16 cellular contexts compared by ENCODE assay signal in genomic region chr6:12594541-12594893, GRCh38.
A peak's percentile ranks its signal among the peaks of the same experiment; 100 is the strongest.
DNase-seq lines count a peak whose midpoint lies in the region; ATAC-seq and TF ChIP-seq lines count a peak whose summit lies in the region.
"Had no signal": no experiment of that assay in that cellular context is flagged by ENCODE, and none has a peak within 500 bp of the region (broad histone marks: within the 10 kb centered on the region; RNA-seq: fewer than 3 reads in every experiment).

No MANE protein-coding gene starts in this region.

- H3K4me3 ChIP-seq in GM12865 (ENCODE audit: low read depth, low read length) (no peak overlapping the region), PC-9 (no peak overlapping the region), neuronal stem cell (ENCODE audit: low read length in 2 of 2) (no peak overlapping the region)
- H3K4me3 ChIP-seq: left lung, Peyer's patch, psoas muscle had no signal

- intact Hi-C loops in PC-9 (cut with micrococcal nuclease; ENCODE audit: unreplicated experiment): loop anchor here (5.0 kb wide), 1 partner anchor 47 kb away; no protein-coding TSS in a partner anchor

- H3K9me3 ChIP-seq in H9 (ENCODE audit: control insufficient read depth, low read depth, low read length) (no peaks in the 10 kb centered on the region), PC-9 (ENCODE audit: insufficient read depth, low read depth) (no peaks in the 10 kb centered on the region), neuronal stem cell (replicated peaks in 1 of 2; ENCODE audit: control insufficient read depth in 2 of 2, insufficient read depth in 1 of 2, low read depth in 1 of 2, low read length in 2 of 2) (no peaks in the 10 kb centered on the region)
- H3K9me3 ChIP-seq: left lung, Peyer's patch, psoas muscle had no signal

- POLR2A ChIA-PET in PC-9 (lab: Charles Lee; ENCODE audit: unreplicated experiment): interaction anchor here (0.7 kb wide), 1 partner anchor 304 kb away, joined by 9 read pairs; the partner anchor contains the start of gene EDN1

- H3K36me3 Mint-ChIP-seq in H9 (ENCODE audit: insufficient read depth in 1 of 3, low read depth in 3 of 3) (no peaks in the 10 kb centered on the region), nephron (ENCODE audit: low read depth) (no peaks in the 10 kb centered on the region), osteocyte (ENCODE audit: unreplicated experiment) (peaks cover 1% of the 10 kb centered on the region)
- H3K36me3 Mint-ChIP-seq: activated CD4-positive, alpha-beta memory T cell treated with anti-CD3 and anti-CD28 coated beads for 36 hours had no signal

- H3K4me2 ChIP-seq in H9 (ENCODE audit: insufficient read depth, insufficient read length, low read length) (no peak overlapping the region), PC-9 (peak overlapping the region; percentile 6), neuronal stem cell (ENCODE audit: insufficient read depth, low read length, poor library complexity, severe bottlenecking) (no peak overlapping the region)

- H3K18ac ChIP-seq in H9 (ENCODE audit: insufficient read length, low read depth, low read length) (no peak overlapping the region), neuronal stem cell (ENCODE audit: low read length) (no peak overlapping the region)

- H4K91ac ChIP-seq in H9 (ENCODE audit: insufficient read length, low read depth, low read length) (no peak overlapping the region), neuronal stem cell (ENCODE audit: low read depth, low read length, poor library complexity) (no peak overlapping the region)

- H3K4ac ChIP-seq in H9 (ENCODE audit: low read depth, low read length) (no peak overlapping the region), neuronal stem cell (ENCODE audit: low read length) (no peak overlapping the region)

- no peak overlapping the region for H3K56ac ChIP-seq in H9 (ENCODE audit: insufficient read length, low read depth, low read length)

- H2BK5ac ChIP-seq in H9 (ENCODE audit: insufficient read length, low read length) (no peak overlapping the region), neuronal stem cell (ENCODE audit: low read length) (no peak overlapping the region)

- H3K27me3 ChIP-seq in H9 (ENCODE audit: insufficient read depth, low read length) (no peaks in the 10 kb centered on the region), PC-9 (ENCODE audit: insufficient read depth, low read depth) (no peaks in the 10 kb centered on the region), neuronal stem cell (ENCODE audit: control insufficient read depth in 3 of 3, insufficient read depth in 3 of 3, low read depth in 1 of 3, low read length in 3 of 3) (no peaks in the 10 kb centered on the region)
- H3K27me3 ChIP-seq: left lung, Peyer's patch had no signal

- H3K79me1 ChIP-seq in H9 (ENCODE audit: insufficient read depth, low read depth, low read length, poor library complexity, severe bottlenecking) (no peaks in the 10 kb centered on the region), neuronal stem cell (ENCODE audit: low read depth, low read length) (no peaks in the 10 kb centered on the region)

- no peak overlapping the region for H4K5ac ChIP-seq in H9 (ENCODE audit: insufficient read length, low read depth, low read length)

- CTCF ChIA-PET in PC-9 (lab: Charles Lee): no interaction called here

- no peaks in the 10 kb centered on the region for H4K20me1 ChIP-seq in H9 (ENCODE audit: control insufficient read depth, insufficient read depth, insufficient read length)
- H4K20me1 ChIP-seq in PC-9 (ENCODE audit: insufficient read depth): no peaks in the 10 kb centered on the region

- H3K23ac ChIP-seq in H9 (ENCODE audit: insufficient read length, low read depth, low read length) (no peak overlapping the region), neuronal stem cell (ENCODE audit: low read depth, low read length, poor library complexity) (no peak overlapping the region)

- H3K14ac ChIP-seq in H9 (ENCODE audit: insufficient read depth, low read length): no peak overlapping the region
- no peak overlapping the region for H3K14ac ChIP-seq in neuronal stem cell (ENCODE audit: low read length)

- TF ChIP-seq CTCF in GM12865 (IDR thresholded peaks at IDR 0.05; ENCODE audit: insufficient read depth, low read depth, low read length, missing control alignments) (no peak), H9 (conservative IDR thresholded peaks at IDR 0.05) (no peak), PC-9 (conservative IDR thresholded peaks at IDR 0.05) (no peak), nephron (IDR thresholded peaks at IDR 0.05; ENCODE audit: unreplicated experiment in 3 of 3) (no peak), osteocyte (IDR thresholded peaks at IDR 0.05) (no peak)

- H3K4me3 Mint-ChIP-seq in H9 (no peak overlapping the region), nephron (no peak overlapping the region), osteocyte (ENCODE audit: unreplicated experiment) (no peak overlapping the region)
- H3K4me3 Mint-ChIP-seq: activated CD4-positive, alpha-beta memory T cell treated with anti-CD3 and anti-CD28 coated beads for 36 hours; activated T-helper 1 cell treated with anti-CD3 and anti-CD28 coated beads, Interleukin-12 subunit alpha, Interleukin-12 subunit beta, Interleukin-2, Interleukin-4 antibody, amounts not matched to agents 30 ng/mL and 10 ng/mL and 1 ng/mL, durations not matched to agents 14 hours and 24 hours and 36 hours had no signal

- H4K8ac ChIP-seq in H9 (replicated peaks; ENCODE audit: insufficient read length, low read depth, low read length) (no peak overlapping the region), neuronal stem cell (ENCODE audit: low read depth, low read length) (no peak overlapping the region)

- no peak overlapping the region for H3K27ac ChIP-seq in H9 (ENCODE audit: insufficient read length, low read depth, low read length)
- H3K27ac ChIP-seq in PC-9: no peak overlapping the region; the same call in 1 of the 2 replicates
- no peak overlapping the region for H3K27ac ChIP-seq in neuronal stem cell (replicated peaks; ENCODE audit: low read length)
- H3K27ac ChIP-seq: psoas muscle had no signal

- no peaks in the 10 kb centered on the region for H3K36me3 ChIP-seq in PC-9 (ENCODE audit: low read depth)
- no peaks in the 10 kb centered on the region for H3K36me3 ChIP-seq in neuronal stem cell (replicated peaks in 1 of 2; ENCODE audit: control insufficient read depth in 2 of 2, insufficient read depth in 2 of 2, low read length in 2 of 2)
- H3K36me3 ChIP-seq: left lung, Peyer's patch had no signal

- H3K27ac Mint-ChIP-seq in H9: no peak overlapping the region
- peak overlapping the region; percentile 2 to 93 (median 83) for H3K27ac Mint-ChIP-seq in nephron
- no peak overlapping the region for H3K27ac Mint-ChIP-seq in osteocyte (ENCODE audit: unreplicated experiment)
- H3K27ac Mint-ChIP-seq: activated CD4-positive, alpha-beta memory T cell treated with anti-CD3 and anti-CD28 coated beads for 36 hours; activated T-helper 1 cell treated with anti-CD3 and anti-CD28 coated beads, Interleukin-12 subunit alpha, Interleukin-12 subunit beta, Interleukin-2, Interleukin-4 antibody, amounts not matched to agents 30 ng/mL and 10 ng/mL and 1 ng/mL, durations not matched to agents 14 hours and 24 hours and 36 hours had no signal

- no TSS peak for BruUV-seq in PC-9 (replicated peaks; lab: Mats Ljungman, UMichigan)

- no peaks in the 10 kb centered on the region for H3K9me2 ChIP-seq in PC-9 (ENCODE audit: insufficient read depth)

- H3K9me3 Mint-ChIP-seq in H9 (peaks cover 0 to 1% of the 10 kb centered on the region in 2 experiments; a peak in 1 of 5 replicates), nephron (no peaks in the 10 kb centered on the region), osteocyte (ENCODE audit: unreplicated experiment) (no peaks in the 10 kb centered on the region)
- H3K9me3 Mint-ChIP-seq: activated CD4-positive, alpha-beta memory T cell treated with anti-CD3 and anti-CD28 coated beads for 36 hours; activated T-helper 1 cell treated with anti-CD3 and anti-CD28 coated beads, Interleukin-12 subunit alpha, Interleukin-12 subunit beta, Interleukin-2, Interleukin-4 antibody, amounts not matched to agents 30 ng/mL and 10 ng/mL and 1 ng/mL, durations not matched to agents 14 hours and 24 hours and 36 hours had no signal

- H2BK15ac ChIP-seq in H9 (ENCODE audit: low read depth, low read length): no peak overlapping the region
- H2BK15ac ChIP-seq in neuronal stem cell (ENCODE audit: low read length): no peak overlapping the region

- H3K9ac ChIP-seq in H9 (ENCODE audit: extremely low read depth, insufficient read length, low read length) (no peak overlapping the region), neuronal stem cell (ENCODE audit: low read depth, low read length, poor library complexity) (no peak overlapping the region)

- no peaks in the 10 kb centered on the region for H3K23me2 ChIP-seq in H9 (ENCODE audit: insufficient read length, low read depth, low read length, poor library complexity, severe bottlenecking)

- no peak overlapping the region for H2BK20ac ChIP-seq in H9 (ENCODE audit: low read depth, low read length, poor library complexity, severe bottlenecking)

- ATAC-seq in GM19351 (IDR thresholded peaks at IDR 0.05; ENCODE audit: unreplicated experiment): no peak
- ATAC-seq: psoas muscle had no signal

- DNase-seq in GM12865 (ENCODE audit: low read depth): peak; percentile 23
- no peak for DNase-seq in H9
- DNase-seq in PC-9: no peak
- DNase-seq in osteocyte (ENCODE audit: extremely low spot score, unreplicated experiment): no peak
- no peak for DNase-seq in anterior cingulate cortex (lab: John Stamatoyannopoulos, UW)
- DNase-seq in neuronal stem cell (ENCODE audit: low spot score): no peak
- DNase-seq: activated CD4-positive, alpha-beta memory T cell treated with anti-CD3 and anti-CD28 coated beads for 36 hours; NCI-H187; NCI-H524; psoas muscle; stimulated activated CD4-positive, alpha-beta T cell treated with anti-CD3 and anti-CD28 coated beads, Interleukin-12 subunit alpha, Interleukin-12 subunit beta, amount 100 ng/mL, for 4 hours had no signal

- no peak overlapping the region for H3T11ph ChIP-seq in H9 (ENCODE audit: low read length)

- no peaks in the 10 kb centered on the region for H3K27me3 Mint-ChIP-seq in H9 (ENCODE audit: low read depth)
- no peaks in the 10 kb centered on the region for H3K27me3 Mint-ChIP-seq in nephron (ENCODE audit: low read depth)
- H3K27me3 Mint-ChIP-seq in osteocyte (ENCODE audit: unreplicated experiment): no peaks in the 10 kb centered on the region

- H3K4me1 ChIP-seq in H9 (ENCODE audit: insufficient read depth, low read length) (no peaks in the 10 kb centered on the region; the same call in 1 of the 2 replicates), PC-9 (replicated peaks; ENCODE audit: insufficient read depth) (peaks cover 19% of the 10 kb centered on the region), neuronal stem cell (ENCODE audit: control insufficient read depth in 2 of 2, insufficient read depth in 1 of 2, low read depth in 1 of 2, low read length in 2 of 2) (no peaks in the 10 kb centered on the region)
- H3K4me1 ChIP-seq: psoas muscle had no signal

- peaks cover 9 to 18% of the 10 kb centered on the region in 2 experiments for H3K4me1 Mint-ChIP-seq in H9
- no peaks in the 10 kb centered on the region for H3K4me1 Mint-ChIP-seq in nephron
- H3K4me1 Mint-ChIP-seq in osteocyte (ENCODE audit: unreplicated experiment): peaks cover 32% of the 10 kb centered on the region

- H2AFZ ChIP-seq in H9 (ENCODE audit: low read length): peak overlapping the region; percentile 26
- H2AFZ ChIP-seq in PC-9: no peak overlapping the region
- H2AFZ ChIP-seq in neuronal stem cell (ENCODE audit: low read length): no peak overlapping the region

- H3F3A ChIP-seq in PC-9 (ENCODE audit: insufficient read depth, low read depth): no peaks in the 10 kb centered on the region

- H2BK120ac ChIP-seq in H9 (ENCODE audit: low read depth, low read length, poor library complexity, severe bottlenecking): no peak overlapping the region
- no peak overlapping the region for H2BK120ac ChIP-seq in neuronal stem cell (ENCODE audit: low read depth, low read length)

- H3K79me2 ChIP-seq in H9 (ENCODE audit: insufficient read depth, low read length): no peaks in the 10 kb centered on the region
- no peaks in the 10 kb centered on the region for H3K79me2 ChIP-seq in PC-9 (ENCODE audit: low read depth)

- H2BK12ac ChIP-seq in H9 (ENCODE audit: insufficient read length, low read depth, low read length): no peak overlapping the region
- H2BK12ac ChIP-seq in neuronal stem cell (ENCODE audit: low read length): no peak overlapping the region

- WGBS in H9 (ENCODE audit: extremely low coverage, insufficient read length, low lambda C conversion rate): no CpG with 5 or more reads among the region's 3 CpGs
- no CpG with 5 or more reads among the region's 3 CpGs for WGBS in neuronal stem cell (ENCODE audit: extremely low coverage in 2 of 2, insufficient read length in 2 of 2, insufficient replicate concordance in 1 of 2), 2 donors

- no peak overlapping the region for H2AK5ac ChIP-seq in H9 (ENCODE audit: insufficient read length, low read length)
- no peak overlapping the region for H2AK5ac ChIP-seq in neuronal stem cell (ENCODE audit: low read depth, low read length)

Comparison
In these comparisons a context has a peak if more than half of its experiments do, and no peak if none do; other contexts are left out.
1. H3K27ac Mint-ChIP-seq: peak in nephron (3 of 3); none in H9 (0 of 3) and osteocyte (single experiment).